ENCODE assay signal across 9 cellular contexts in the genomic region with DNA sequence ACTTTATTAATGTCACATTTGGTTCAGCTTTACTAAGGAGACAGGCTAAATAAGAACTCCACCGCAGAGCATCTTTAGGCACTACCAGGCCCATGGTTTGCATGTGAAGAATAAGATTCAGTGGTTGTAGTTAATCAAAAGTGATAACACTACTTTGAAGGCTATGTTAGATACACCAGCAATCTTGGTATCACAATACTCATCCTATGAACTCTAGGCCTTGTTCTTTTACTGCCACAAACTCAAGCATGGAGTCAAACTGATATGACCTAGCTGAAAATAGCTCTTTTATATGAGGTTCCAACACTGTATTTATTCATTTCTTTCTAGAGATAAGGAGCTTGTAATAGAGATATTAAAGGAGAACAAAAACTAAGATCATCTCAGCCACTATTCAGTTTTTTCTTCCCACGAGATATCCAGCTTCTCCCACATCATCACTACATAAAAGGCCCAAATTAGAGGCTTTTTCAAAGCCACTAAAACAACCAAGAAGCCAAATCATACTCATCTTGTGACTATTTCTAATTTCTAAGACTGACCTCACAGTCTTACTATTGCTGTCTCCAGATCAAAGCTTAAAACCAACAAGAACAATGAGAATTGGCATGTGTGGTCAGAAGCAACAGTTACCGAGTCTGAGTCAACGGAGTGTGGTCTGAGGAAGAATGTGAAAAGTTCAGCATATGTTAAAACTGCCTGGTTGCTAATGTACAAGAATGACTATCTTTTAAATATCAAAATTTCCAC. TPM values are rescaled to one million over a fixed set of nuclear protein-coding genes. Genes with fewer than 3 reads are reported as not detected.
DNase-seq lines count a peak whose midpoint lies in the region; ATAC-seq and TF ChIP-seq lines count a peak whose summit lies in the region.
"Had no signal": no experiment of that assay in that cellular context is flagged by ENCODE, and none has a peak within 500 bp of the region (broad histone marks: within the 10 kb centered on the region; RNA-seq: fewer than 3 reads in every experiment).

No MANE protein-coding gene starts in this region.

- no peaks in the 10 kb centered on the region for H3K9me3 ChIP-seq in mammary epithelial cell (replicated peaks; ENCODE audit: insufficient read depth, low read length)

- peak; percentile 11 for DNase-seq in AG08396 (ENCODE audit: low spot score)
- DNase-seq in mammary epithelial cell: peak; percentile 87
- no peak for DNase-seq in natural killer cell
- DNase-seq in GM23338 (ENCODE audit: low spot score): no peak
- no peak for DNase-seq in iPS-NIHi7 (ENCODE audit: extremely low spot score)
- no peak for DNase-seq in mucosa of gallbladder (ENCODE audit: low spot score)

- H3K4me1 Mint-ChIP-seq in natural killer cell (no peaks in the 10 kb centered on the region), GM23338 (no peaks in the 10 kb centered on the region)

- WGBS in mammary epithelial cell (ENCODE audit: low coverage, missing lambda C conversion rate): 29% methylated on average over 4 of the region's 4 CpGs

- H2AFZ ChIP-seq in mammary epithelial cell (ENCODE audit: low read depth, low read length): no peak overlapping the region
- H2AFZ ChIP-seq in GM23338: no peak overlapping the region; the same call in 1 of the 2 replicates

- H3K4me1 ChIP-seq in mammary epithelial cell (ENCODE audit: insufficient read depth, low read length) (peaks cover 16% of the 10 kb centered on the region), GM23338 (ENCODE audit: insufficient read depth) (no peaks in the 10 kb centered on the region)

- intact Hi-C loops in mammary epithelial cell (cut with micrococcal nuclease) (no loop called here), natural killer cell (cut with micrococcal nuclease) (no loop called here)

- H3K9ac ChIP-seq in mammary epithelial cell (ENCODE audit: insufficient read depth, low read length): no peak overlapping the region

- H3K4me3 ChIP-seq in mammary epithelial cell (replicated peaks in 1 of 3; ENCODE audit: insufficient read depth in 1 of 3, low read depth in 2 of 3, low read length in 3 of 3) (no peak overlapping the region), GM23338 (no peak overlapping the region)

- H3K27me3 ChIP-seq in mammary epithelial cell (ENCODE audit: insufficient read depth, low read length) (peaks cover 5% of the 10 kb centered on the region), GM23338 (ENCODE audit: insufficient read depth) (no peaks in the 10 kb centered on the region)

- H3K36me3 Mint-ChIP-seq in natural killer cell (peaks cover 2% of the 10 kb centered on the region), GM23338 (ENCODE audit: low read depth) (peaks cover 7% of the 10 kb centered on the region; the same call in 2 of the 3 replicates)

- H3K4me3 Mint-ChIP-seq in natural killer cell: no peak overlapping the region
- H3K4me3 Mint-ChIP-seq in GM23338: no peak overlapping the region
- H3K4me3 Mint-ChIP-seq: neural crest cell had no signal

- H3K27ac ChIP-seq in mammary epithelial cell (ENCODE audit: insufficient read depth, low read depth, low read length): no peak overlapping the region
- H3K27ac ChIP-seq in GM23338 (ENCODE audit: low read depth): no peak overlapping the region

- peak; percentile 76 for ATAC-seq in GM19463 (IDR thresholded peaks at IDR 0.05; ENCODE audit: unreplicated experiment)
- ATAC-seq in HG03457 (IDR thresholded peaks at IDR 0.05; ENCODE audit: unreplicated experiment): peak; percentile 70
- no peak for ATAC-seq in natural killer cell
- ATAC-seq in GM23338: no peak

- H3K4me2 ChIP-seq in mammary epithelial cell (ENCODE audit: insufficient read depth, low read depth, low read length) (no peak overlapping the region), GM23338 (no peak overlapping the region)

- no peaks in the 10 kb centered on the region for H3K79me2 ChIP-seq in mammary epithelial cell (ENCODE audit: insufficient read depth, low read length)
- no peaks in the 10 kb centered on the region for H3K79me2 ChIP-seq in GM23338 (replicated peaks; ENCODE audit: insufficient read depth)

- dilution Hi-C loops in mammary epithelial cell (cut with HindIII; ENCODE audit: low sequenced_read_pairs): no loop called here

- BruUV-seq in mammary epithelial cell (replicated peaks; lab: Mats Ljungman, UMichigan): no TSS peak

- no peaks in the 10 kb centered on the region for H4K20me1 ChIP-seq in mammary epithelial cell (ENCODE audit: insufficient read depth, low read length)
- no peaks in the 10 kb centered on the region for H4K20me1 ChIP-seq in GM23338 (replicated peaks; ENCODE audit: insufficient read depth)

- H3K9me2 ChIP-seq in GM23338 (ENCODE audit: insufficient read depth): 0 out of 2 replicates have a peak, but pooled peaks cover under 1% of the 10 kb centered on the region

- TF ChIP-seq CTCF in mammary epithelial cell (conservative IDR thresholded peaks at IDR 0.05 in 1 of 2, IDR thresholded peaks at IDR 0.05 in 1 of 2; ENCODE audit: extremely low read depth in 1 of 2, insufficient read depth in 1 of 2, low read depth in 1 of 2, low read length in 2 of 2) (no peak), natural killer cell (IDR thresholded peaks at IDR 0.05) (no peak), GM23338 (conservative IDR thresholded peaks at IDR 0.05; ENCODE audit: low read depth in 2 of 2) (no peak)

- CTCF ChIA-PET in mammary epithelial cell (lab: Charles Lee; ENCODE audit: low non-redundant PET): no interaction called here

- no peaks in the 10 kb centered on the region for H3K27me3 Mint-ChIP-seq in natural killer cell (ENCODE audit: low read depth in 2 of 2)
- no peaks in the 10 kb centered on the region for H3K27me3 Mint-ChIP-seq in GM23338 (ENCODE audit: insufficient read depth, low read depth, poor library complexity)

- in situ Hi-C loops in mammary epithelial cell (cut with MboI; ENCODE audit: low sequenced_read_pairs in 2 of 2): loop anchor here in 1 of 2 donors (25.0 kb wide), 1 partner anchor 706 kb away; no protein-coding TSS in a partner anchor

- H3F3A ChIP-seq in GM23338 (replicated peaks; ENCODE audit: low read depth): no peaks in the 10 kb centered on the region

- H3K27ac Mint-ChIP-seq in natural killer cell (no peak overlapping the region), GM23338 (no peak overlapping the region)

- H3K9me3 Mint-ChIP-seq in natural killer cell: peaks cover 7 to 10% of the 10 kb centered on the region in 2 donors
- H3K9me3 Mint-ChIP-seq in GM23338: peaks cover 13% of the 10 kb centered on the region

- no peaks in the 10 kb centered on the region for H3K36me3 ChIP-seq in mammary epithelial cell (ENCODE audit: insufficient read depth, low read length)
- no peaks in the 10 kb centered on the region for H3K36me3 ChIP-seq in GM23338 (ENCODE audit: insufficient read depth)

TF ChIP-seq in GM23338, 12 proteins besides CTCF, POLR2A, EP300 and RAD21 (continues in another document):
- TF ChIP-seq JUNB (IDR thresholded peaks at IDR 0.05; ENCODE audit: unreplicated experiment) (no peak), POLR2AphosphoS5 (IDR thresholded peaks at IDR 0.05; ENCODE audit: low read depth) (no peak)
- TF ChIP-seq, protein P1, sequence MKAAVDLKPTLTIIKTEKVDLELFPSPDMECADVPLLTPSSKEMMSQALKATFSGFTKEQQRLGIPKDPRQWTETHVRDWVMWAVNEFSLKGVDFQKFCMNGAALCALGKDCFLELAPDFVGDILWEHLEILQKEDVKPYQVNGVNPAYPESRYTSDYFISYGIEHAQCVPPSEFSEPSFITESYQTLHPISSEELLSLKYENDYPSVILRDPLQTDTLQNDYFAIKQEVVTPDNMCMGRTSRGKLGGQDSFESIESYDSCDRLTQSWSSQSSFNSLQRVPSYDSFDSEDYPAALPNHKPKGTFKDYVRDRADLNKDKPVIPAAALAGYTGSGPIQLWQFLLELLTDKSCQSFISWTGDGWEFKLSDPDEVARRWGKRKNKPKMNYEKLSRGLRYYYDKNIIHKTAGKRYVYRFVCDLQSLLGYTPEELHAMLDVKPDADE (IDR thresholded peaks at IDR 0.05): no peak

RNA-seq across cellular contexts. Expression of a gene that starts 25.1 kb away (rescaled TPM):
- under 1 TPM in 1 of 2 donors, not detected in 1; 0.17 TPM for total RNA-seq in mammary epithelial cell
- not detected for polyA plus RNA-seq in mammary epithelial cell
- polyA minus RNA-seq in mammary epithelial cell: not detected
- under 1 TPM in 1 of 3 donors, not detected in 2; 0.15 TPM for total RNA-seq in natural killer cell
- 0.93 and 1.4 TPM in 2 replicates for total RNA-seq in GM23338 (2014; rRNA removed; shearing (Covaris generic))
- polyA plus RNA-seq in GM23338 (2016; fragmentation: Nextera tagmentation; extraction: Ambion mirVana): 0.17 and 0.36 TPM in 2 replicates
- total RNA-seq in mucosa of gallbladder: 3.2 TPM

Comparison
In these comparisons a context has a peak if more than half of its experiments do, and no peak if none do; other contexts are left out.
1. DNase-seq: peak in AG08396 (single experiment) and mammary epithelial cell (single experiment); none in natural killer cell (single experiment), GM23338 (single experiment), iPS-NIHi7 (single experiment) and mucosa of gallbladder (single experiment).
2. ATAC-seq: peak in GM19463 (single experiment) and HG03457 (single experiment); none in natural killer cell (0 of 3) and GM23338 (single experiment).